Comparison of ENCODE assay signal across 8 cellular contexts in genomic region chr2:199458806-199459285, GRCh38. TPM values are rescaled to one million over a fixed set of nuclear protein-coding genes. Genes with fewer than 3 reads are reported as not detected.
DNase-seq lines count a peak whose midpoint lies in the region; ATAC-seq and TF ChIP-seq lines count a peak whose summit lies in the region.

No MANE protein-coding gene starts in this region.

- peaks cover 26 to 44% (median 28%) of the 10 kb centered on the region in 3 donors for H3K4me1 ChIP-seq in skeletal muscle tissue (ENCODE audit: control insufficient read depth in 3 of 3, insufficient read depth in 3 of 3, low read length in 3 of 3)

- peak overlapping the region; percentile 87 for H3K4me3 Mint-ChIP-seq in activated naive CD8-positive, alpha-beta T cell treated with anti-CD3 and anti-CD28 coated beads, Interleukin-2, amount 10 ng/mL, durations not matched to agents 7 days and 5 days

- H3K4me3 ChIP-seq in iPS-11a (ENCODE audit: low read depth, low read length) (peak overlapping the region; percentile 61), skeletal muscle tissue (ENCODE audit: low read length in 3 of 3) (peak overlapping the region; percentile 89 to 98 (median 90))

- POLR2A ChIA-PET in activated naive CD8-positive, alpha-beta T cell treated with anti-CD3 and anti-CD28 coated beads, Interleukin-2, amount 10 ng/mL, durations not matched to agents 7 days and 5 days (lab: Charles Lee), result no interaction called here

- peaks cover 23% of the 10 kb centered on the region for H3K4me1 Mint-ChIP-seq in activated naive CD8-positive, alpha-beta T cell treated with anti-CD3 and anti-CD28 coated beads, Interleukin-2, amount 10 ng/mL, durations not matched to agents 7 days and 5 days

- H3K27me3 ChIP-seq in skeletal muscle tissue (ENCODE audit: control insufficient read depth in 3 of 3, insufficient read depth in 3 of 3, low read length in 3 of 3), result peaks cover 50 to 65% (median 55%) of the 10 kb centered on the region in 3 donors

- DNase-seq in activated naive CD8-positive, alpha-beta T cell treated with anti-CD3 and anti-CD28 coated beads, Interleukin-2, amount 10 ng/mL, durations not matched to agents 7 days and 5 days, result peak; percentile 60
- no peak for DNase-seq in NCI-H2081 (lab: John Stamatoyannopoulos, UW)
- no peak for DNase-seq in SW 1271 (lab: John Stamatoyannopoulos, UW)

- TF ChIP-seq CTCF in 22Rv1 (IDR thresholded peaks at IDR 0.05), result no peak

- H3K36me3 Mint-ChIP-seq in activated naive CD8-positive, alpha-beta T cell treated with anti-CD3 and anti-CD28 coated beads, Interleukin-2, amount 10 ng/mL, durations not matched to agents 7 days and 5 days, result no peaks in the 10 kb centered on the region

- H3K27ac Mint-ChIP-seq in activated naive CD8-positive, alpha-beta T cell treated with anti-CD3 and anti-CD28 coated beads, Interleukin-2, amount 10 ng/mL, durations not matched to agents 7 days and 5 days, result no peak overlapping the region

- no peaks in the 10 kb centered on the region for H3K36me3 ChIP-seq in skeletal muscle tissue (ENCODE audit: control insufficient read depth in 3 of 3, insufficient read depth in 3 of 3, low read length in 3 of 3)

- H3K27me3 Mint-ChIP-seq in activated naive CD8-positive, alpha-beta T cell treated with anti-CD3 and anti-CD28 coated beads, Interleukin-2, amount 10 ng/mL, durations not matched to agents 7 days and 5 days, result peaks cover 76% of the 10 kb centered on the region

- H3K9me3 Mint-ChIP-seq in activated naive CD8-positive, alpha-beta T cell treated with anti-CD3 and anti-CD28 coated beads, Interleukin-2, amount 10 ng/mL, durations not matched to agents 7 days and 5 days, result no peaks in the 10 kb centered on the region

- ATAC-seq in GM18907 (IDR thresholded peaks at IDR 0.05; ENCODE audit: unreplicated experiment) (peak; percentile 42), HG03432 (IDR thresholded peaks at IDR 0.05; ENCODE audit: unreplicated experiment) (peak; percentile 38)
- ATAC-seq in activated naive CD8-positive, alpha-beta T cell treated with anti-CD3 and anti-CD28 coated beads, Interleukin-2, amount 10 ng/mL, durations not matched to agents 7 days and 5 days (ENCODE audit: low read depth), result peak; percentile 35

- no peaks in the 10 kb centered on the region for H3K9me3 ChIP-seq in skeletal muscle tissue (ENCODE audit: control insufficient read depth in 3 of 3, low read length in 3 of 3)

- peak overlapping the region; percentile 73 for H3K27ac ChIP-seq in 22Rv1
- H3K27ac ChIP-seq in skeletal muscle tissue (ENCODE audit: low read depth, low read length), result peak overlapping the region; percentile 56

- peak overlapping the region; percentile 68 to 91 (median 86) for H3K9ac ChIP-seq in skeletal muscle tissue (ENCODE audit: low read depth in 1 of 3, low read length in 3 of 3)

RNA-seq across cellular contexts. Expression of gene SATB2, which starts 1.1 kb away (rescaled TPM):
- total RNA-seq in activated naive CD8-positive, alpha-beta T cell treated with anti-CD3 and anti-CD28 coated beads, Interleukin-2, amount 10 ng/mL, durations not matched to agents 7 days and 5 days, result under 1 TPM; 0.06 to 0.11 TPM
- 3.7 TPM for total RNA-seq in skeletal muscle tissue
